11 cellular contexts compared by ENCODE assay signal in genomic region chr1:13754003-13754402, GRCh38. TPM values are rescaled to one million over a fixed set of nuclear protein-coding genes. Genes with fewer than 3 reads are reported as not detected.
A peak's percentile ranks its signal among the peaks of the same experiment; 100 is the strongest.
DNase-seq lines count a peak whose midpoint lies in the region; ATAC-seq and TF ChIP-seq lines count a peak whose summit lies in the region.
"Had no signal": no experiment of that assay in that cellular context is flagged by ENCODE, and none has a peak within 500 bp of the region (broad histone marks: within the 10 kb centered on the region; RNA-seq: fewer than 3 reads in every experiment).

No MANE protein-coding gene starts in this region.

- no peaks in the 10 kb centered on the region for H3K9me3 Mint-ChIP-seq in immature natural killer cell
- H3K9me3 Mint-ChIP-seq in Caco-2 (ENCODE audit: unreplicated experiment), result no peaks in the 10 kb centered on the region

- POLR2A ChIA-PET in Caco-2 (lab: Charles Lee), result no interaction called here

- no peak for TF ChIP-seq CTCF in GM12875 (IDR thresholded peaks at IDR 0.05; ENCODE audit: borderline replicate concordance, insufficient read depth, low read depth, low read length)
- no peak for TF ChIP-seq CTCF in Caco-2 (IDR thresholded peaks at IDR 0.05; ENCODE audit: insufficient read depth in 1 of 2, low read depth in 1 of 2, low read length in 1 of 2, severe bottlenecking in 1 of 2, unreplicated experiment in 1 of 2)

- H3K27ac Mint-ChIP-seq in immature natural killer cell (peak overlapping the region; percentile 39 to 89 (median 78)), Caco-2 (ENCODE audit: unreplicated experiment) (no peak overlapping the region)

- peak overlapping the region; percentile 52 to 72 (median 58) for H3K4me3 Mint-ChIP-seq in immature natural killer cell
- no peak overlapping the region for H3K4me3 Mint-ChIP-seq in Caco-2 (ENCODE audit: unreplicated experiment)

- intact Hi-C loops in Caco-2 (cut with micrococcal nuclease; ENCODE audit: unreplicated experiment), result no loop called here
- intact Hi-C loops in aorta (cut with DNase I), result loop anchor here in 1 of 2 donors (5.0 kb wide), 1 partner anchor 52 kb away; the partner anchor contains the start of gene PRDM2

- H3K27me3 ChIP-seq in Caco-2 (replicated peaks; ENCODE audit: control insufficient read depth, insufficient read depth, low read length) (no peaks in the 10 kb centered on the region), aorta (ENCODE audit: control insufficient read depth in 1 of 2, insufficient read depth in 2 of 2, low read length in 1 of 2) (no peaks in the 10 kb centered on the region)
- H3K27me3 ChIP-seq: upper lobe of right lung had no signal

- no peak overlapping the region for H3K27ac ChIP-seq in aorta (ENCODE audit: low read depth in 1 of 2, low read length in 2 of 2)
- H3K27ac ChIP-seq: upper lobe of right lung had no signal

- no peaks in the 10 kb centered on the region for H3K9me3 ChIP-seq in Caco-2
- H3K9me3 ChIP-seq in aorta (ENCODE audit: control insufficient read depth, low read length), result no peaks in the 10 kb centered on the region
- H3K9me3 ChIP-seq: upper lobe of right lung had no signal

- peaks cover 86 to 93% of the 10 kb centered on the region in 2 donors for H3K4me1 Mint-ChIP-seq in immature natural killer cell
- H3K4me1 Mint-ChIP-seq in Caco-2 (ENCODE audit: low read depth, unreplicated experiment), result peaks cover 9% of the 10 kb centered on the region

- CTCF ChIA-PET in Caco-2 (lab: Charles Lee), result no interaction called here

- peak; percentile 41 for ATAC-seq in GM19467 (IDR thresholded peaks at IDR 0.05; ENCODE audit: unreplicated experiment)
- peak; percentile 37 for ATAC-seq in HG03378 (IDR thresholded peaks at IDR 0.05; ENCODE audit: unreplicated experiment)
- no peak for ATAC-seq in aorta (ENCODE audit: low FRiP score)
- ATAC-seq: upper lobe of right lung had no signal

- H3K27me3 Mint-ChIP-seq in immature natural killer cell (ENCODE audit: low read depth in 3 of 3) (peaks cover 5 to 19% (median 9%) of the 10 kb centered on the region in 3 donors), Caco-2 (ENCODE audit: insufficient read depth, unreplicated experiment) (no peaks in the 10 kb centered on the region)

- no TSS peak for BruUV-seq in Caco-2 (replicated peaks; lab: Mats Ljungman, UMichigan)

- H3K4me3 ChIP-seq in GM12875 (ENCODE audit: low read depth, low read length) (peak overlapping the region; percentile 17), Caco-2 (ENCODE audit: low read depth, low read length) (no peak overlapping the region), aorta (ENCODE audit: low read length in 2 of 2) (no peak overlapping the region)
- H3K4me3 ChIP-seq: lung, upper lobe of right lung had no signal

- no peaks in the 10 kb centered on the region for H3K36me3 ChIP-seq in Caco-2 (ENCODE audit: control insufficient read depth, insufficient read depth, low read length)
- H3K36me3 ChIP-seq in aorta (ENCODE audit: control insufficient read depth in 1 of 2, insufficient read depth in 2 of 2, low read length in 1 of 2), result no peaks in the 10 kb centered on the region
- H3K36me3 ChIP-seq: upper lobe of right lung had no signal

- H3K36me3 Mint-ChIP-seq in immature natural killer cell (no peaks in the 10 kb centered on the region), Caco-2 (ENCODE audit: insufficient read depth, unreplicated experiment) (peaks cover 11% of the 10 kb centered on the region)

- DNase-seq in immature natural killer cell, result peak; percentile 23 to 37 (median 26)
- no peak for DNase-seq in stimulated activated CD4-positive, alpha-beta T cell treated with anti-CD3 and anti-CD28 coated beads, Interleukin-12 subunit alpha, Interleukin-12 subunit beta, amount 100 ng/mL, for 4 hours
- DNase-seq in Caco-2, result no peak
- DNase-seq in HT-29 (ENCODE audit: low spot score), result no peak
- no peak for DNase-seq in aorta
- DNase-seq: NCI-H345, upper lobe of right lung had no signal

- peaks cover 21% of the 10 kb centered on the region for H3K4me1 ChIP-seq in Caco-2
- H3K4me1 ChIP-seq in aorta (ENCODE audit: control insufficient read depth in 1 of 2, insufficient read depth in 2 of 2, low read length in 2 of 2), result peaks cover 9 to 10% of the 10 kb centered on the region in 2 donors

- WGBS in aorta, 2 donors, result 90 to 91% methylated on average over 4 of the region's 4 CpGs

RNA-seq across cellular contexts. Expression of gene PRDM2, which starts 54.0 kb away (rescaled TPM):
- polyA plus RNA-seq in immature natural killer cell, result 10 to 100 TPM in 2 of 3 donors, 1 to 10 TPM in 1; 9.6 to 34.1 (median 10.8) TPM
- 29.8 and 32.7 TPM in 2 replicates for total RNA-seq in Caco-2 (2022)
- 4.9 and 8.5 TPM in 2 replicates for total RNA-seq in HT-29 (2014; rRNA removed; shearing (Covaris generic))
- 10 to 100 TPM; 55.6 to 58.7 TPM for total RNA-seq in aorta
- polyA plus RNA-seq in aorta, result 10 to 100 TPM; 11.1 to 20.8 TPM

Comparison
In these comparisons a context has a peak if more than half of its experiments do, and no peak if none do; other contexts are left out.
1. DNase-seq: peak in immature natural killer cell (3 of 3); none in stimulated activated CD4-positive, alpha-beta T cell treated with anti-CD3 and anti-CD28 coated beads, Interleukin-12 subunit alpha, Interleukin-12 subunit beta, amount 100 ng/mL, for 4 hours (single experiment), Caco-2 (0 of 2), HT-29 (single experiment) and aorta (0 of 2).